In the genomic region with DNA sequence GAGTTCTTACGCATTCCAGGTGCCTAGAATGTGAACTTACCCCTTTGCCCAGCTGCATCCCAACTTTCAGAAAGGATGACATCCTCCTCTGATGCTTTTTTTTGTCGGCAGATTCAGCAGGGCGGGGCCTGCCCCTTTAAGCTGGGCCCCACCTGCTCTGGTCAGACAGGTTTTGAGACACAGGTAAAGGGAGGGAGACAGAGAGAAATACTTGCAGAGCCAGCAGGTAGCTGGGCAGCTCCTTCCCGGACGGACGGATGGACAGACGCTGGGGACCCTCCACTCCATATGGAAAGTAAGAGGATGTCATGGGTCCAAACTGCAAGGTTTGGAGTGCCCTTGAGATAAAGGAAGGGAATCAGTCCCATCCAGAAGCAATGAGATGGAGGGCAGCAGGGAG, we compare ENCODE assay signal across 8 cellular contexts. TPM values are rescaled to one million over a fixed set of nuclear protein-coding genes. Genes with fewer than 3 reads are reported as not detected.
DNase-seq lines count a peak whose midpoint lies in the region; ATAC-seq and TF ChIP-seq lines count a peak whose summit lies in the region.

A gene with protein sequence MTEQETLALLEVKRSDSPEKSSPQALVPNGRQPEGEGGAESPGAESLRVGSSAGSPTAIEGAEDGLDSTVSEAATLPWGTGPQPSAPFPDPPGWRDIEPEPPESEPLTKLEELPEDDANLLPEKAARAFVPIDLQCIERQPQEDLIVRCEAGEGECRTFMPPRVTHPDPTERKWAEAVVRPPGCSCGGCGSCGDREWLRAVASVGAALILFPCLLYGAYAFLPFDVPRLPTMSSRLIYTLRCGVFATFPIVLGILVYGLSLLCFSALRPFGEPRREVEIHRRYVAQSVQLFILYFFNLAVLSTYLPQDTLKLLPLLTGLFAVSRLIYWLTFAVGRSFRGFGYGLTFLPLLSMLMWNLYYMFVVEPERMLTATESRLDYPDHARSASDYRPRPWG (plus strand): TSS at position 214 of the 400 bp plus-strand sequence. CDS start 902 bp downstream, outside the sequence.

- H3K9me2 ChIP-seq in MM.1S (replicated peaks; ENCODE audit: insufficient read depth, low read length): no peaks in the 10 kb centered on the region
- H3K9me2 ChIP-seq in neural cell (ENCODE audit: insufficient read depth, low read length): no peaks in the 10 kb centered on the region

- H3K27ac ChIP-seq in CD4-positive, CD25-positive, alpha-beta regulatory T cell (ENCODE audit: insufficient read depth, low read length, poor library complexity, severe bottlenecking): peak within 1 kb of the TSS; percentile 90
- H3K27ac ChIP-seq in MM.1S (ENCODE audit: low read length) (peak within 1 kb of the TSS; percentile 68; the same call in 1 of the 2 replicates), ectodermal cell (ENCODE audit: insufficient read depth, low read depth, low read length, poor library complexity, severe bottlenecking) (peak within 1 kb of the TSS; percentile 39), neural cell (ENCODE audit: low read length) (peak within 1 kb of the TSS; percentile 56)

- H2AFZ ChIP-seq in MM.1S (ENCODE audit: low read length): peak within 1 kb of the TSS; percentile 77
- peak within 1 kb of the TSS; percentile 83 for H2AFZ ChIP-seq in neural cell (ENCODE audit: low read depth, low read length)

- no peaks in the 10 kb centered on the region for H3K9me3 Mint-ChIP-seq in CD4-positive, CD25-positive, alpha-beta regulatory T cell

- H3K36me3 ChIP-seq in CD4-positive, CD25-positive, alpha-beta regulatory T cell (ENCODE audit: control insufficient read depth, insufficient read depth, low read length): peaks cover 11% of the 10 kb centered on the region
- H3K36me3 ChIP-seq in MM.1S (replicated peaks; ENCODE audit: insufficient read depth, low read length) (peaks cover 3% of the 10 kb centered on the region; the same call in 1 of the 2 replicates), ectodermal cell (ENCODE audit: control insufficient read depth, insufficient read depth, low read length) (no peaks in the 10 kb centered on the region), neural cell (ENCODE audit: insufficient read depth, low read length) (no peaks in the 10 kb centered on the region)

- no peak for DNase-seq in CD4-positive, CD25-positive, alpha-beta regulatory T cell
- DNase-seq in MM.1S (no peak), activated gamma-delta T cell treated with Interleukin-2 at 50 U/mL for 16 hours (no peak), GM20000 (ENCODE audit: low spot score) (no peak)

- 93 to 95% methylated on average over 7 of the region's 7 CpGs for WGBS in ectodermal cell, 2 experiments

- H4K20me1 ChIP-seq in MM.1S (ENCODE audit: insufficient read depth, low read length) (0 out of 2 replicates have a peak, but pooled peaks cover 3% of the 10 kb centered on the region), neural cell (ENCODE audit: insufficient read depth) (no peaks in the 10 kb centered on the region)

- no peaks in the 10 kb centered on the region for H3K9me3 ChIP-seq in CD4-positive, CD25-positive, alpha-beta regulatory T cell (ENCODE audit: control insufficient read depth in 2 of 2, low read length in 2 of 2)
- H3K9me3 ChIP-seq in MM.1S (replicated peaks; ENCODE audit: insufficient read depth, low read length) (no peaks in the 10 kb centered on the region), ectodermal cell (ENCODE audit: control insufficient read depth, low read length) (no peaks in the 10 kb centered on the region), neural cell (ENCODE audit: low read length) (no peaks in the 10 kb centered on the region)

- TF ChIP-seq EP300 in neural cell (conservative IDR thresholded peaks at IDR 0.05; ENCODE audit: poor library complexity, severe bottlenecking): no peak

- no peaks in the 10 kb centered on the region for H3K27me3 Mint-ChIP-seq in CD4-positive, CD25-positive, alpha-beta regulatory T cell

- H3F3A ChIP-seq in MM.1S (ENCODE audit: insufficient read depth, low read length) (peaks cover 7% of the 10 kb centered on the region), neural cell (ENCODE audit: insufficient read depth, low read length, poor library complexity, severe bottlenecking) (no peaks in the 10 kb centered on the region)

- no peaks in the 10 kb centered on the region for H3K27me3 ChIP-seq in CD4-positive, CD25-positive, alpha-beta regulatory T cell (ENCODE audit: control insufficient read depth, insufficient read depth, low read length)
- no peaks in the 10 kb centered on the region for H3K27me3 ChIP-seq in MM.1S (replicated peaks; ENCODE audit: insufficient read depth, low read length)
- H3K27me3 ChIP-seq in ectodermal cell (ENCODE audit: control insufficient read depth, insufficient read depth, low read length, poor library complexity, severe bottlenecking): no peaks in the 10 kb centered on the region
- H3K27me3 ChIP-seq in neural cell (ENCODE audit: insufficient read depth, low read depth, low read length): no peaks in the 10 kb centered on the region

- H3K4me1 ChIP-seq in CD4-positive, CD25-positive, alpha-beta regulatory T cell (ENCODE audit: control insufficient read depth, insufficient read depth, low read length, poor library complexity, severe bottlenecking): peaks cover 28% of the 10 kb centered on the region
- H3K4me1 ChIP-seq in MM.1S (ENCODE audit: low read length): peaks cover 23% of the 10 kb centered on the region; the same call in 1 of the 2 replicates
- peaks cover 10% of the 10 kb centered on the region for H3K4me1 ChIP-seq in ectodermal cell (ENCODE audit: control insufficient read depth, insufficient read depth, low read length)

- H3K9ac ChIP-seq in MM.1S (ENCODE audit: low read length) (peak within 1 kb of the TSS; percentile 79), neural cell (ENCODE audit: low read length) (peak within 1 kb of the TSS; percentile 80)

- peak within 1 kb of the TSS; percentile 95 to 97 (median 96) for H3K27ac Mint-ChIP-seq in CD4-positive, CD25-positive, alpha-beta regulatory T cell

- ATAC-seq in CD4-positive, CD25-positive, alpha-beta regulatory T cell (ENCODE audit: low read depth in 2 of 2): no peak
- no peak for ATAC-seq in GM19452 (IDR thresholded peaks at IDR 0.05; ENCODE audit: unreplicated experiment)
- ATAC-seq in GM18517 (IDR thresholded peaks at IDR 0.05; ENCODE audit: unreplicated experiment): no peak

- no peak for TF ChIP-seq RAD21 in neural cell (conservative IDR thresholded peaks at IDR 0.05)

- H3K36me3 Mint-ChIP-seq in CD4-positive, CD25-positive, alpha-beta regulatory T cell: no peaks in the 10 kb centered on the region

- peak within 1 kb of the TSS; percentile 93 to 99 (median 98) for H3K4me3 Mint-ChIP-seq in CD4-positive, CD25-positive, alpha-beta regulatory T cell

- H3K4me1 Mint-ChIP-seq in CD4-positive, CD25-positive, alpha-beta regulatory T cell: peaks cover 18 to 47% (median 29%) of the 10 kb centered on the region in 4 donors

- H3K4me3 ChIP-seq in CD4-positive, CD25-positive, alpha-beta regulatory T cell (ENCODE audit: low read depth, low read length): peak within 1 kb of the TSS; percentile 97
- H3K4me3 ChIP-seq in MM.1S (ENCODE audit: low read length) (peak within 1 kb of the TSS; percentile 84), ectodermal cell (ENCODE audit: insufficient read depth, low read depth, low read length) (peak within 1 kb of the TSS; percentile 71), neural cell (ENCODE audit: low read length) (peak within 1 kb of the TSS; percentile 78)

- TF ChIP-seq CTCF in MM.1S (IDR thresholded peaks at IDR 0.05; ENCODE audit: low read length) (no peak), neural cell (IDR thresholded peaks at IDR 0.05; ENCODE audit: poor library complexity, severe bottlenecking) (no peak), GM20000 (IDR thresholded peaks at IDR 0.05; ENCODE audit: extremely low read depth, missing control alignments) (no peak)

- peak within 1 kb of the TSS; percentile 84 for H3K4me2 ChIP-seq in MM.1S (ENCODE audit: low read depth, low read length)
- H3K4me2 ChIP-seq in neural cell (ENCODE audit: low read length): peak within 1 kb of the TSS; percentile 81

- H3K79me2 ChIP-seq in MM.1S (ENCODE audit: low read length) (peaks cover 61% of the 10 kb centered on the region), neural cell (replicated peaks; ENCODE audit: insufficient read depth, low read length) (peaks cover 34% of the 10 kb centered on the region)

TF ChIP-seq in neural cell, 6 proteins besides CTCF, POLR2A, EP300 and RAD21 (continues in another document):
- no peak for TF ChIP-seq TAF1 (IDR thresholded peaks at IDR 0.05; ENCODE audit: low read depth)
- TF ChIP-seq MXI1 (conservative IDR thresholded peaks at IDR 0.05; ENCODE audit: poor library complexity, severe bottlenecking): no peak
- no peak for TF ChIP-seq SMC3 (conservative IDR thresholded peaks at IDR 0.05; ENCODE audit: poor library complexity)
- TF ChIP-seq POLR2AphosphoS5 (IDR thresholded peaks at IDR 0.05): no peak
- TF ChIP-seq EZH2 (IDR thresholded peaks at IDR 0.05; ENCODE audit: borderline replicate concordance, insufficient read depth, low read length, poor library complexity, severe bottlenecking): no peak

RNA-seq across cellular contexts. Expression of the gene that starts here (rescaled TPM):
- 5.1 TPM for total RNA-seq in CD4-positive, CD25-positive, alpha-beta regulatory T cell
- 1 to 10 TPM; 1.7 to 6.2 (median 5.3) TPM for polyA plus RNA-seq in CD4-positive, CD25-positive, alpha-beta regulatory T cell
- 4.0 TPM for polyA plus RNA-seq in ectodermal cell (2013, experiment 1 of 4)
- polyA plus RNA-seq in ectodermal cell (2013, experiment 2 of 4): 2.8 TPM
- 3.1 TPM for polyA plus RNA-seq in ectodermal cell (2013, experiment 3 of 4)
- polyA plus RNA-seq in ectodermal cell (2013, experiment 4 of 4): 3.3 TPM
- 5.9 and 6.8 TPM in 2 replicates for polyA plus RNA-seq in neural cell
- 2.0 and 2.7 TPM in 2 replicates for polyA minus RNA-seq in neural cell

Comparison
In these comparisons a context has a peak if more than half of its experiments do, and no peak if none do; other contexts are left out.
1. H3K27ac ChIP-seq: peak in every context shown above with its lines; median percentile 90 in CD4-positive, CD25-positive, alpha-beta regulatory T cell; 68 in MM.1S; 56 in neural cell; 39 in ectodermal cell.